22 cellular contexts compared by ENCODE assay signal in genomic region chr3:81502251-81502650, GRCh38.
"Had no signal": no experiment of that assay in that cellular context is flagged by ENCODE, and none has a peak within 500 bp of the region (broad histone marks: within the 10 kb centered on the region; RNA-seq: fewer than 3 reads in every experiment).

No MANE protein-coding gene starts in this region.

- H3K4me3 ChIP-seq: colonic mucosa, lower lobe of right lung, prostate gland, right atrium auricular region, sigmoid colon, stomach, thoracic aorta, tibial nerve, upper lobe of left lung had no signal

- DNase-seq: colonic mucosa; effector CD8-positive, alpha-beta T cell; endodermal cell; left ventricle myocardium superior; lower lobe of right lung; naive thymus-derived CD8-positive, alpha-beta T cell; nephron progenitor cell; nucleus accumbens; sigmoid colon; stimulated activated CD4-positive, alpha-beta T cell treated with anti-CD3 and anti-CD28 coated beads, Interleukin-2, amount 100 ng/mL, for 24 hours; stimulated activated CD4-positive, alpha-beta T cell treated with anti-CD3 and anti-CD28 coated beads, Interleukin-4, amount 100 ng/mL, for 24 hours; stimulated activated naive CD4-positive, alpha-beta T cell treated with Interleukin-2 at 50 U/mL for 16 hours; stomach; substantia nigra; upper lobe of left lung had no signal

- H3K4me1 ChIP-seq: colonic mucosa, lower lobe of right lung, prostate gland, right atrium auricular region, sigmoid colon, stomach, tibial nerve, upper lobe of left lung had no signal

- H3K9me3 ChIP-seq: colonic mucosa, lower lobe of right lung, prostate gland, right atrium auricular region, sigmoid colon, stomach, thoracic aorta, tibial nerve, upper lobe of left lung had no signal

- H3K27me3 ChIP-seq: colonic mucosa, right atrium auricular region, sigmoid colon, stomach, tibial nerve, upper lobe of left lung had no signal

- ATAC-seq: esophagus mucosa; left ventricle myocardium superior; lower lobe of right lung; naive thymus-derived CD8-positive, alpha-beta T cell; stimulated activated effector memory CD8-positive, alpha-beta T cell treated with anti-CD3 and anti-CD28 coated beads, Interleukin-12 subunit alpha, Interleukin-12 subunit beta, amount 100 ng/mL, for 72 hours had no signal

- H3K27ac ChIP-seq: colonic mucosa, epithelial cell of prostate, lower lobe of right lung, prostate gland, right atrium auricular region, sigmoid colon, stomach, thoracic aorta, tibial nerve, upper lobe of left lung had no signal

- H3K36me3 ChIP-seq: colonic mucosa, lower lobe of right lung, prostate gland, sigmoid colon, thoracic aorta, upper lobe of left lung had no signal
